ENCODE assay signal across 1 cellular context in the genomic region with DNA sequence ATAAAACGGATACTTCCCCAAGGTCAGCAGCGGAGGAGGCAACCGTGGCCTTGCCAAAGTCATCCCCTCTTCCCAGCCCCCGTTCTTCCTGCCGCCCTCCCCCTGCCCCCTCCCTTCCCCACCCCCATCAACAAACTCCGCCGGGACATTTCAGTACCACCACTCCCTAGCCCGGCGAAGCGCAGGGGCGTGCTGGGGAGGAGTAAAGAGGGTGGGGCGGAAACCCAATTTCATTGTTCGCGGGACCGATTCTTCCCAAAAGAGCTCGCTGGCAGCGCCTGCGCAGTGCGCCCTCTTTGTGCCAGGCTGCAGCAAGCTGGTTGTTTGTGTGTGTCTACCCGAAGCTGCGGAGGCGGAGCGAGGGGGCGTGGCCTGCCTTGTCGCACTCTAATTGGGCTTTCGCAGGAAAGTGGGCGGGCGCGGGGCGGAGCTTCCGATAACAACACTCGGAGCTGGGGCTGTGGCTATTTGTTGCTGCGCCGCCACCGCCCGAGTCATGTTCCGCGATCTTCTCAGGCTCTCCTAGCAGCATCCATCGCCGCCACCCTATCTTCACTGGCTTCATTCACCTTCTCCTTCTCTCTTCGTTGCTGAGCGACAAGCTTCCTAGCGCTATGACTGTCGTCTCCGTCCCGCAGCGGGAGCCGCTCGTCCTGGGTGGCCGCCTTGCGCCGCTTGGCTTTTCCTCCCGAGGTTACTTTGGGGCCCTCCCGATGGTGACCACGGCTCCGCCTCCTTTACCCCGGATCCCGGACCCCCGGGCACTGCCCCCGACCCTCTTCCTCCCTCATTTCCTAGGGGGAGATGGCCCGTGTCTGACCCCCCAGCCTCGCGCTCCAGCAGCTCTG.
A peak's percentile ranks its signal among the peaks of the same experiment; 100 is the strongest.
TF ChIP-seq lines count a peak whose summit lies in the region.

A gene (plus strand): TSS at position 471 of the 848 bp plus-strand sequence. CDS start 144 bp downstream, at position 615.

TF ChIP-seq in K562, 482 proteins besides CTCF, POLR2A, EP300 and RAD21 (continued from another document and continues in another):
- TF ChIP-seq, protein P1, sequence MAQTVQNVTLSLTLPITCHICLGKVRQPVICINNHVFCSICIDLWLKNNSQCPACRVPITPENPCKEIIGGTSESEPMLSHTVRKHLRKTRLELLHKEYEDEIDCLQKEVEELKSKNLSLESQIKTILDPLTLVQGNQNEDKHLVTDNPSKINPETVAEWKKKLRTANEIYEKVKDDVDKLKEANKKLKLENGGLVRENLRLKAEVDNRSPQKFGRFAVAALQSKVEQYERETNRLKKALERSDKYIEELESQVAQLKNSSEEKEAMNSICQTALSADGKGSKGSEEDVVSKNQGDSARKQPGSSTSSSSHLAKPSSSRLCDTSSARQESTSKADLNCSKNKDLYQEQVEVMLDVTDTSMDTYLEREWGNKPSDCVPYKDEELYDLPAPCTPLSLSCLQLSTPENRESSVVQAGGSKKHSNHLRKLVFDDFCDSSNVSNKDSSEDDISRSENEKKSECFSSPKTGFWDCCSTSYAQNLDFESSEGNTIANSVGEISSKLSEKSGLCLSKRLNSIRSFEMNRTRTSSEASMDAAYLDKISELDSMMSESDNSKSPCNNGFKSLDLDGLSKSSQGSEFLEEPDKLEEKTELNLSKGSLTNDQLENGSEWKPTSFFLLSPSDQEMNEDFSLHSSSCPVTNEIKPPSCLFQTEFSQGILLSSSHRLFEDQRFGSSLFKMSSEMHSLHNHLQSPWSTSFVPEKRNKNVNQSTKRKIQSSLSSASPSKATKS (CRISPR knock-in tag; IDR thresholded peaks at IDR 0.05) = no peak
- TF ChIP-seq SP1 (CRISPR knock-in tag; IDR thresholded peaks at IDR 0.05) = peak; percentile 97
- TF ChIP-seq ZFX (CRISPR knock-in tag; IDR thresholded peaks at IDR 0.05) = peak; percentile 75
- TF ChIP-seq DPF2 (IDR thresholded peaks at IDR 0.05) = 0 out of 2 replicates have a peak, but pooled peaks have one; percentile 24
- no peak for TF ChIP-seq U2AF1 (optimal IDR thresholded peaks at IDR 0.05; ENCODE audit: low read depth, low read length)
- TF ChIP-seq NR2F6 (CRISPR knock-in tag; IDR thresholded peaks at IDR 0.05) = no peak
- peak; percentile 57 for TF ChIP-seq CREM (IDR thresholded peaks at IDR 0.05; ENCODE audit: low read depth)
- no peak for TF ChIP-seq KAT8 (IDR thresholded peaks at IDR 0.05; ENCODE audit: low read depth)
- peak; percentile 69 for TF ChIP-seq RFX1 (IDR thresholded peaks at IDR 0.05)
- TF ChIP-seq ZBTB1 (CRISPR knock-in tag; IDR thresholded peaks at IDR 0.05; ENCODE audit: borderline replicate concordance, low read depth) = no peak; the same call in 1 of the 2 replicates
- no peak for TF ChIP-seq CBFA2T3 (IDR thresholded peaks at IDR 0.05)
- peak; percentile 95 for TF ChIP-seq POLR2H (tag; IDR thresholded peaks at IDR 0.05; ENCODE audit: low read depth)
- TF ChIP-seq SNIP1 (IDR thresholded peaks at IDR 0.05; ENCODE audit: low read depth) = no peak
- TF ChIP-seq, protein P2, sequence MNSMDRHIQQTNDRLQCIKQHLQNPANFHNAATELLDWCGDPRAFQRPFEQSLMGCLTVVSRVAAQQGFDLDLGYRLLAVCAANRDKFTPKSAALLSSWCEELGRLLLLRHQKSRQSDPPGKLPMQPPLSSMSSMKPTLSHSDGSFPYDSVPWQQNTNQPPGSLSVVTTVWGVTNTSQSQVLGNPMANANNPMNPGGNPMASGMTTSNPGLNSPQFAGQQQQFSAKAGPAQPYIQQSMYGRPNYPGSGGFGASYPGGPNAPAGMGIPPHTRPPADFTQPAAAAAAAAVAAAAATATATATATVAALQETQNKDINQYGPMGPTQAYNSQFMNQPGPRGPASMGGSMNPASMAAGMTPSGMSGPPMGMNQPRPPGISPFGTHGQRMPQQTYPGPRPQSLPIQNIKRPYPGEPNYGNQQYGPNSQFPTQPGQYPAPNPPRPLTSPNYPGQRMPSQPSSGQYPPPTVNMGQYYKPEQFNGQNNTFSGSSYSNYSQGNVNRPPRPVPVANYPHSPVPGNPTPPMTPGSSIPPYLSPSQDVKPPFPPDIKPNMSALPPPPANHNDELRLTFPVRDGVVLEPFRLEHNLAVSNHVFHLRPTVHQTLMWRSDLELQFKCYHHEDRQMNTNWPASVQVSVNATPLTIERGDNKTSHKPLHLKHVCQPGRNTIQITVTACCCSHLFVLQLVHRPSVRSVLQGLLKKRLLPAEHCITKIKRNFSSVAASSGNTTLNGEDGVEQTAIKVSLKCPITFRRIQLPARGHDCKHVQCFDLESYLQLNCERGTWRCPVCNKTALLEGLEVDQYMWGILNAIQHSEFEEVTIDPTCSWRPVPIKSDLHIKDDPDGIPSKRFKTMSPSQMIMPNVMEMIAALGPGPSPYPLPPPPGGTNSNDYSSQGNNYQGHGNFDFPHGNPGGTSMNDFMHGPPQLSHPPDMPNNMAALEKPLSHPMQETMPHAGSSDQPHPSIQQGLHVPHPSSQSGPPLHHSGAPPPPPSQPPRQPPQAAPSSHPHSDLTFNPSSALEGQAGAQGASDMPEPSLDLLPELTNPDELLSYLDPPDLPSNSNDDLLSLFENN (IDR thresholded peaks at IDR 0.05; ENCODE audit: low read depth in 2 of 2, low read length in 2 of 2) = 0 out of 4 replicates have a peak, but pooled peaks of 1 of the 2 experiments have one; percentile 34
- TF ChIP-seq ZNF431 (CRISPR knock-in tag; IDR thresholded peaks at IDR 0.05) = 0 out of 2 replicates have a peak, but pooled peaks have one; percentile 42
- TF ChIP-seq RAD51 (IDR thresholded peaks at IDR 0.05; ENCODE audit: borderline replicate concordance, low read depth) = no peak
- TF ChIP-seq ZFPM2 (CRISPR knock-in tag; IDR thresholded peaks at IDR 0.05) = no peak
- TF ChIP-seq CHD4 (IDR thresholded peaks at IDR 0.05; ENCODE audit: insufficient read depth, insufficient replicate concordance, low read depth, low read length, poor library complexity, severe bottlenecking) = no peak
- TF ChIP-seq, protein P3, sequence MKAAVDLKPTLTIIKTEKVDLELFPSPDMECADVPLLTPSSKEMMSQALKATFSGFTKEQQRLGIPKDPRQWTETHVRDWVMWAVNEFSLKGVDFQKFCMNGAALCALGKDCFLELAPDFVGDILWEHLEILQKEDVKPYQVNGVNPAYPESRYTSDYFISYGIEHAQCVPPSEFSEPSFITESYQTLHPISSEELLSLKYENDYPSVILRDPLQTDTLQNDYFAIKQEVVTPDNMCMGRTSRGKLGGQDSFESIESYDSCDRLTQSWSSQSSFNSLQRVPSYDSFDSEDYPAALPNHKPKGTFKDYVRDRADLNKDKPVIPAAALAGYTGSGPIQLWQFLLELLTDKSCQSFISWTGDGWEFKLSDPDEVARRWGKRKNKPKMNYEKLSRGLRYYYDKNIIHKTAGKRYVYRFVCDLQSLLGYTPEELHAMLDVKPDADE (conservative IDR thresholded peaks at IDR 0.05; ENCODE audit: control insufficient read depth, low read depth, low read length) = 0 out of 2 replicates have a peak, but pooled peaks have one; percentile 49
- peak; percentile 78 for TF ChIP-seq PHF8 (IDR thresholded peaks at IDR 0.05; ENCODE audit: borderline replicate concordance, low read length)
- TF ChIP-seq ILF3 (IDR thresholded peaks at IDR 0.05; ENCODE audit: borderline replicate concordance) = no peak
- TF ChIP-seq POLR2AphosphoS2 (IDR thresholded peaks at IDR 0.05; ENCODE audit: low read length) = peak; percentile 69; the same call in 1 of the 2 replicates
- TF ChIP-seq MTA3 (IDR thresholded peaks at IDR 0.05; ENCODE audit: borderline replicate concordance) = 0 out of 2 replicates have a peak, but pooled peaks have one; percentile 38
- no peak for TF ChIP-seq KLF1 (tag; IDR thresholded peaks at IDR 0.05)
- TF ChIP-seq ZNF699 (CRISPR knock-in tag; IDR thresholded peaks at IDR 0.05; ENCODE audit: insufficient replicate concordance) = no peak
- no peak for TF ChIP-seq HLTF (IDR thresholded peaks at IDR 0.05)
- peak; percentile 54 for TF ChIP-seq TAF9B (IDR thresholded peaks at IDR 0.05; ENCODE audit: partially characterized antibody)
- TF ChIP-seq POLR3G (IDR thresholded peaks at IDR 0.05; ENCODE audit: extremely low read depth, insufficient read length, insufficient replicate concordance) = no peak
- TF ChIP-seq FOXK2 (conservative IDR thresholded peaks at IDR 0.05 in 1 of 2, IDR thresholded peaks at IDR 0.05 in 1 of 2; ENCODE audit: low read depth in 2 of 2) = peak; percentile 83 to 89
- no peak for TF ChIP-seq ZNF12 (CRISPR knock-in tag; IDR thresholded peaks at IDR 0.05)
- no peak for TF ChIP-seq SREBF2 (CRISPR knock-in tag; IDR thresholded peaks at IDR 0.05)
- TF ChIP-seq CXXC5 (CRISPR knock-in tag; IDR thresholded peaks at IDR 0.05) = peak; percentile 35
- TF ChIP-seq CBX8 (IDR thresholded peaks at IDR 0.05; ENCODE audit: borderline replicate concordance, extremely low read depth, low read depth, low read length, poor library complexity, severe bottlenecking) = no peak
- TF ChIP-seq CBX2 (IDR thresholded peaks at IDR 0.05; ENCODE audit: insufficient read depth, low read length, poor library complexity, severe bottlenecking) = no peak
- TF ChIP-seq, protein P4, sequence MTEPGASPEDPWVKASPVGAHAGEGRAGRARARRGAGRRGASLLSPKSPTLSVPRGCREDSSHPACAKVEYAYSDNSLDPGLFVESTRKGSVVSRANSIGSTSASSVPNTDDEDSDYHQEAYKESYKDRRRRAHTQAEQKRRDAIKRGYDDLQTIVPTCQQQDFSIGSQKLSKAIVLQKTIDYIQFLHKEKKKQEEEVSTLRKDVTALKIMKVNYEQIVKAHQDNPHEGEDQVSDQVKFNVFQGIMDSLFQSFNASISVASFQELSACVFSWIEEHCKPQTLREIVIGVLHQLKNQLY (CRISPR knock-in tag; conservative IDR thresholded peaks at IDR 0.05) = no peak; a peak in 1 of 4 replicates
- TF ChIP-seq, protein P5, sequence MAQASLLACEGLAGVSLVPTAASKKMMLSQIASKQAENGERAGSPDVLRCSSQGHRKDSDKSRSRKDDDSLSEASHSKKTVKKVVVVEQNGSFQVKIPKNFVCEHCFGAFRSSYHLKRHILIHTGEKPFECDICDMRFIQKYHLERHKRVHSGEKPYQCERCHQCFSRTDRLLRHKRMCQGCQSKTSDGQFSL (CRISPR knock-in tag; IDR thresholded peaks at IDR 0.05) = 0 out of 2 replicates have a peak, but pooled peaks have one; percentile 16
- TF ChIP-seq, protein P5 (tag; IDR thresholded peaks at IDR 0.05) = peak in 1 of 2 experiments; percentile 30; a peak in 1 of 4 replicates
- no peak for TF ChIP-seq ZNF780A (CRISPR knock-in tag; IDR thresholded peaks at IDR 0.05)
- TF ChIP-seq NR2C1 (IDR thresholded peaks at IDR 0.05) = no peak
- TF ChIP-seq NR2C1 (tag; IDR thresholded peaks at IDR 0.05) = no peak
- no peak for TF ChIP-seq PURB (CRISPR knock-in tag; IDR thresholded peaks at IDR 0.05; ENCODE audit: low read depth)
- no peak for TF ChIP-seq BRD9 (IDR thresholded peaks at IDR 0.05; ENCODE audit: low read depth, partially characterized antibody)
- TF ChIP-seq, protein P6, sequence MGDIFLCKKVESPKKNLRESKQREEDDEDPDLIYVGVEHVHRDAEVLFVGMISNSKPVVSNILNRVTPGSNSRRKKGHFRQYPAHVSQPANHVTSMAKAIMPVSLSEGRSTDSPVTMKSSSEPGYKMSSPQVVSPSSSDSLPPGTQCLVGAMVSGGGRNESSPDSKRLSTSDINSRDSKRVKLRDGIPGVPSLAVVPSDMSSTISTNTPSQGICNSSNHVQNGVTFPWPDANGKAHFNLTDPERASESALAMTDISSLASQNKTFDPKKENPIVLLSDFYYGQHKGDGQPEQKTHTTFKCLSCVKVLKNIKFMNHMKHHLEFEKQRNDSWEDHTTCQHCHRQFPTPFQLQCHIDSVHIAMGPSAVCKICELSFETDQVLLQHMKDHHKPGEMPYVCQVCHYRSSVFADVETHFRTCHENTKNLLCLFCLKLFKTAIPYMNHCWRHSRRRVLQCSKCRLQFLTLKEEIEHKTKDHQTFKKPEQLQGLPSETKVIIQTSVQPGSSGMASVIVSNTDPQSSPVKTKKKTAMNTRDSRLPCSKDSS (IDR thresholded peaks at IDR 0.05; ENCODE audit: low read depth, partially characterized antibody) = no peak
- peak; percentile 96 for TF ChIP-seq POLR2B (IDR thresholded peaks at IDR 0.05; ENCODE audit: low read depth, partially characterized antibody)
- TF ChIP-seq, protein P7, sequence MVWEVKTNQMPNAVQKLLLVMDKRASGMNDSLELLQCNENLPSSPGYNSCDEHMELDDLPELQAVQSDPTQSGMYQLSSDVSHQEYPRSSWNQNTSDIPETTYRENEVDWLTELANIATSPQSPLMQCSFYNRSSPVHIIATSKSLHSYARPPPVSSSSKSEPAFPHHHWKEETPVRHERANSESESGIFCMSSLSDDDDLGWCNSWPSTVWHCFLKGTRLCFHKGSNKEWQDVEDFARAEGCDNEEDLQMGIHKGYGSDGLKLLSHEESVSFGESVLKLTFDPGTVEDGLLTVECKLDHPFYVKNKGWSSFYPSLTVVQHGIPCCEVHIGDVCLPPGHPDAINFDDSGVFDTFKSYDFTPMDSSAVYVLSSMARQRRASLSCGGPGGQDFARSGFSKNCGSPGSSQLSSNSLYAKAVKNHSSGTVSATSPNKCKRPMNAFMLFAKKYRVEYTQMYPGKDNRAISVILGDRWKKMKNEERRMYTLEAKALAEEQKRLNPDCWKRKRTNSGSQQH (CRISPR knock-in tag; IDR thresholded peaks at IDR 0.05) = peak; percentile 74
- no peak for TF ChIP-seq ZNF134 (CRISPR knock-in tag; conservative IDR thresholded peaks at IDR 0.05)
- no peak for TF ChIP-seq ZBED1 (IDR thresholded peaks at IDR 0.05)
- no peak for TF ChIP-seq FOSL1 (tag; conservative IDR thresholded peaks at IDR 0.05)
- peak; percentile 30; the same call in 1 of the 2 replicates for TF ChIP-seq NFIC (IDR thresholded peaks at IDR 0.05)
- no peak for TF ChIP-seq RBM39 (optimal IDR thresholded peaks at IDR 0.05; ENCODE audit: low read depth, low read length)
- no peak for TF ChIP-seq ZNF695 (CRISPR knock-in tag; IDR thresholded peaks at IDR 0.05)
- no peak for TF ChIP-seq MEF2A (IDR thresholded peaks at IDR 0.05; ENCODE audit: control insufficient read depth, low read depth, low read length)
- TF ChIP-seq, protein P8, sequence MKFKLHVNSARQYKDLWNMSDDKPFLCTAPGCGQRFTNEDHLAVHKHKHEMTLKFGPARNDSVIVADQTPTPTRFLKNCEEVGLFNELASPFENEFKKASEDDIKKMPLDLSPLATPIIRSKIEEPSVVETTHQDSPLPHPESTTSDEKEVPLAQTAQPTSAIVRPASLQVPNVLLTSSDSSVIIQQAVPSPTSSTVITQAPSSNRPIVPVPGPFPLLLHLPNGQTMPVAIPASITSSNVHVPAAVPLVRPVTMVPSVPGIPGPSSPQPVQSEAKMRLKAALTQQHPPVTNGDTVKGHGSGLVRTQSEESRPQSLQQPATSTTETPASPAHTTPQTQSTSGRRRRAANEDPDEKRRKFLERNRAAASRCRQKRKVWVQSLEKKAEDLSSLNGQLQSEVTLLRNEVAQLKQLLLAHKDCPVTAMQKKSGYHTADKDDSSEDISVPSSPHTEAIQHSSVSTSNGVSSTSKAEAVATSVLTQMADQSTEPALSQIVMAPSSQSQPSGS (CRISPR knock-in tag; IDR thresholded peaks at IDR 0.05) = no peak
- peak; percentile 78 for TF ChIP-seq RBBP5 (IDR thresholded peaks at IDR 0.05; ENCODE audit: borderline replicate concordance, insufficient read depth, low read length, poor library complexity, severe bottlenecking)
- TF ChIP-seq ATF7 (IDR thresholded peaks at IDR 0.05) = peak; percentile 66
